In genomic region chr2:200320344-200320743, GRCh38 we compare ENCODE assay signal across 14 cellular contexts. TPM values are rescaled to one million over a fixed set of nuclear protein-coding genes. Genes with fewer than 3 reads are reported as not detected.
DNase-seq lines count a peak whose midpoint lies in the region; ATAC-seq, FAIRE-seq and TF ChIP-seq lines count a peak whose summit lies in the region.
"Had no signal": no experiment of that assay in that cellular context is flagged by ENCODE, and none has a peak within 500 bp of the region (broad histone marks: within the 10 kb centered on the region; RNA-seq: fewer than 3 reads in every experiment).

No MANE protein-coding gene starts in this region.

- CTCF ChIA-PET in SK-N-SH (lab: Yijun Ruan, JAX): interaction anchor here (0.9 to 1.0 kb wide), 2 partner anchors 12 to 151 kb away, joined by 3 to 5 read pairs; no protein-coding TSS in a partner anchor
- CTCF ChIA-PET in HepG2 (lab: Yijun Ruan, JAX; ENCODE audit: low intra/inter-chr PET ratio, low total read pairs): no interaction called here

- H3K4me2 ChIP-seq in SK-N-SH: peak overlapping the region; percentile 61; the same call in 1 of the 2 replicates
- H3K4me2 ChIP-seq in HepG2 (ENCODE audit: low read depth, low read length): peak overlapping the region; percentile 74

- no peak for DNase-seq in SK-N-SH
- no peak for DNase-seq in body of pancreas
- DNase-seq in HepG2 (ENCODE audit: low spot score): peak; percentile 66
- DNase-seq in CD14-positive monocyte (ENCODE audit: low spot score): no peak
- DNase-seq in ecto neural progenitor cell (ENCODE audit: low spot score): no peak
- DNase-seq: activated CD4-positive, alpha-beta T cell treated with anti-CD3 and anti-CD28 coated beads for 1 hour; activated CD8-positive, alpha-beta memory T cell treated with anti-CD3 and anti-CD28 coated beads, Interleukin-2, amount 50 U/mL, for 48 hours; COR-L47; NCI-H2081 treated with DMSO at 0.1 percent for 48 hours; stimulated activated CD4-positive, alpha-beta T cell treated with anti-CD3 and anti-CD28 coated beads, Interleukin-12 subunit alpha, Interleukin-12 subunit beta, amount 100 ng/mL, for 4 hours had no signal

- H3K9ac ChIP-seq in SK-N-SH: no peak overlapping the region
- H3K9ac ChIP-seq in HepG2 (ENCODE audit: insufficient read depth, low read depth, low read length): peak overlapping the region; percentile 45
- H3K9ac ChIP-seq in subcutaneous abdominal adipose tissue (ENCODE audit: low read length in 5 of 5): no peak overlapping the region

- H3K9me3 ChIP-seq in SK-N-SH (no peaks in the 10 kb centered on the region), body of pancreas (no peaks in the 10 kb centered on the region), HepG2 (ENCODE audit: low read length) (no peaks in the 10 kb centered on the region), subcutaneous abdominal adipose tissue (ENCODE audit: control insufficient read depth in 5 of 5, low read length in 5 of 5) (no peaks in the 10 kb centered on the region)

- FAIRE-seq in HepG2 (lab: Jason Lieb, UNC): no peak

- H3K27ac ChIP-seq in SK-N-SH (ENCODE audit: low read depth in 2 of 2, low read length in 1 of 2) (peak overlapping the region in 1 of 2 experiments; percentile 64; a peak in 2 of 4 replicates), body of pancreas (peak overlapping the region; percentile 48 to 79 (median 62)), HepG2 (ENCODE audit: extremely low read length, insufficient read depth, low read length) (peak overlapping the region; percentile 90), subcutaneous abdominal adipose tissue (ENCODE audit: low read depth, low read length) (peak overlapping the region; percentile 14)

- H2AFZ ChIP-seq in SK-N-SH (ENCODE audit: low read depth) (no peak overlapping the region), HepG2 (ENCODE audit: low read length) (no peak overlapping the region)

- H3K4me1 ChIP-seq in SK-N-SH (ENCODE audit: control insufficient read depth in 1 of 2, insufficient read depth in 2 of 2, low read depth in 1 of 2, low read length in 1 of 2): peaks cover 0 to 22% of the 10 kb centered on the region in 2 experiments; a peak in 3 of 4 replicates
- H3K4me1 ChIP-seq in body of pancreas: peaks cover 30% of the 10 kb centered on the region
- H3K4me1 ChIP-seq in HepG2 (ENCODE audit: insufficient read depth, low read length): peaks cover 93% of the 10 kb centered on the region
- H3K4me1 ChIP-seq in subcutaneous abdominal adipose tissue (ENCODE audit: control insufficient read depth in 5 of 5, insufficient read depth in 5 of 5, low read length in 5 of 5): peaks cover 0 to 56% (median 36%) of the 10 kb centered on the region in 5 donors

- H4K20me1 ChIP-seq in SK-N-SH (ENCODE audit: insufficient read depth) (peaks cover 58% of the 10 kb centered on the region), HepG2 (ENCODE audit: insufficient read depth, low read length) (peaks cover 19% of the 10 kb centered on the region)

- TF ChIP-seq POLR2A in body of pancreas (IDR thresholded peaks at IDR 0.05) (no peak), HepG2 (IDR thresholded peaks at IDR 0.05; ENCODE audit: insufficient read depth in 1 of 2, low read depth in 2 of 2, low read length in 2 of 2) (no peak)

- H3K4me1 Mint-ChIP-seq in CD14-positive monocyte: peaks cover 5% of the 10 kb centered on the region

- POLR2A ChIA-PET in SK-N-SH (lab: Yijun Ruan, JAX): no interaction called here
- POLR2A ChIA-PET in HepG2 (lab: Yijun Ruan, JAX): interaction anchor here (1.0 to 5.2 kb wide), 11 partner anchors 8 to 544 kb away, joined by 3 to 187 read pairs (median 4); partner anchors contain the start of genes CLK1 and SPATS2L

- 91% methylated on average over 2 of the region's 2 CpGs for WGBS in SK-N-SH (ENCODE audit: low lambda C conversion rate)
- WGBS in body of pancreas, 2 donors: 53 to 66% methylated on average over 2 of the region's 2 CpGs
- WGBS in HepG2 (ENCODE audit: low lambda C conversion rate): 47% methylated on average over 2 of the region's 2 CpGs

- no peaks in the 10 kb centered on the region for H3K36me3 ChIP-seq in SK-N-SH (replicated peaks in 1 of 2; ENCODE audit: control insufficient read depth in 1 of 2, insufficient read depth in 2 of 2, low read length in 1 of 2)
- no peaks in the 10 kb centered on the region for H3K36me3 ChIP-seq in body of pancreas (replicated peaks in 1 of 2; ENCODE audit: insufficient read depth in 1 of 2, low read depth in 2 of 2)
- peaks cover 1 to 4% of the 10 kb centered on the region in 2 experiments; a peak in 3 of 5 replicates for H3K36me3 ChIP-seq in HepG2 (replicated peaks in 1 of 2; ENCODE audit: control insufficient read depth in 1 of 2, insufficient read depth in 2 of 2, low read length in 2 of 2)
- no peaks in the 10 kb centered on the region for H3K36me3 ChIP-seq in subcutaneous abdominal adipose tissue (ENCODE audit: control insufficient read depth in 5 of 5, insufficient read depth in 5 of 5, low read length in 5 of 5)

- in situ Hi-C loops in HepG2 (cut with HindIII; ENCODE audit: extremely low pct_ligation_motif_present, low pct_unique_long_range_greater_than_20kb): no loop called here

- no TSS peak for BruUV-seq in HepG2 (replicated peaks; lab: Mats Ljungman, UMichigan)

- ATAC-seq in SK-N-SH treated with all-trans-retinoic acid at 6 μM for 48 hours (no peak), body of pancreas (no peak), HepG2 (peak; percentile 24), GM19455 (IDR thresholded peaks at IDR 0.05; ENCODE audit: unreplicated experiment) (no peak)

- TF ChIP-seq RAD21 in SK-N-SH (IDR thresholded peaks at IDR 0.05; ENCODE audit: low read length) (no peak), HepG2 (CRISPR knock-in tag; IDR thresholded peaks at IDR 0.05) (no peak)

- no peaks in the 10 kb centered on the region for H3K9me2 ChIP-seq in SK-N-SH

- intact Hi-C loops in body of pancreas (cut with DNase I): no loop called here
- intact Hi-C loops in HepG2 (cut with micrococcal nuclease; ENCODE audit: unreplicated experiment): loop anchor here (1.0 kb wide), 3 partner anchors 14 to 243 kb away; partner anchors contain the start of gene SPATS2L
- intact Hi-C loops in CD14-positive monocyte (cut with micrococcal nuclease): no loop called here

- peaks cover 0 to 1% (median 0%) of the 10 kb centered on the region in 3 donors for H3K27me3 Mint-ChIP-seq in CD14-positive monocyte (ENCODE audit: low read depth in 3 of 3)

- no peak overlapping the region for H3K4me3 Mint-ChIP-seq in CD14-positive monocyte
- H3K4me3 Mint-ChIP-seq: activated naive CD8-positive, alpha-beta T cell had no signal

- TF ChIP-seq CTCF in SK-N-SH (IDR thresholded peaks at IDR 0.05) (no peak), body of pancreas (IDR thresholded peaks at IDR 0.05) (no peak), HepG2 (CRISPR knock-in tag; IDR thresholded peaks at IDR 0.05) (no peak), CD14-positive monocyte (IDR thresholded peaks at IDR 0.05) (no peak)

- H3K27ac Mint-ChIP-seq in CD14-positive monocyte: no peak overlapping the region
- H3K27ac Mint-ChIP-seq: activated naive CD8-positive, alpha-beta T cell had no signal

- no peak for TF ChIP-seq EP300 in SK-N-SH (IDR thresholded peaks at IDR 0.05; ENCODE audit: borderline replicate concordance in 1 of 2, low read depth in 1 of 2, low read length in 1 of 2)
- TF ChIP-seq EP300 in HepG2 (IDR thresholded peaks at IDR 0.05; ENCODE audit: low read depth in 2 of 2, low read length in 2 of 2): no peak
- TF ChIP-seq EP300 in HepG2 (CRISPR knock-in tag; IDR thresholded peaks at IDR 0.05; ENCODE audit: borderline replicate concordance): no peak

- no peaks in the 10 kb centered on the region for H3K27me3 ChIP-seq in SK-N-SH (ENCODE audit: insufficient read depth)
- H3K27me3 ChIP-seq in body of pancreas: no peaks in the 10 kb centered on the region
- H3K27me3 ChIP-seq in HepG2 (ENCODE audit: control insufficient read depth in 1 of 2, insufficient read depth in 2 of 2, low read length in 2 of 2): no peaks in the 10 kb centered on the region
- H3K27me3 ChIP-seq in subcutaneous abdominal adipose tissue (ENCODE audit: control insufficient read depth in 5 of 5, insufficient read depth in 4 of 5, low read length in 5 of 5): no peaks in the 10 kb centered on the region

- H3K9me3 Mint-ChIP-seq in CD14-positive monocyte: no peaks in the 10 kb centered on the region

- no peak overlapping the region for H3K4me3 ChIP-seq in SK-N-SH (ENCODE audit: low read depth in 2 of 2, low read length in 1 of 2)
- no peak overlapping the region for H3K4me3 ChIP-seq in body of pancreas
- H3K4me3 ChIP-seq in HepG2 (replicated peaks in 1 of 3; ENCODE audit: insufficient read depth in 1 of 3, low read depth in 2 of 3, low read length in 3 of 3): peak overlapping the region in 1 of 3 experiments; percentile 35; a peak in 1 of 6 replicates
- H3K4me3 ChIP-seq in subcutaneous abdominal adipose tissue (ENCODE audit: low read depth in 1 of 5, low read length in 5 of 5): no peak overlapping the region

- H3K79me2 ChIP-seq in SK-N-SH (ENCODE audit: insufficient read depth) (peaks cover 100% of the 10 kb centered on the region), HepG2 (ENCODE audit: insufficient read depth, low read length) (peaks cover 93% of the 10 kb centered on the region)

- peaks cover 10% of the 10 kb centered on the region for H3F3A ChIP-seq in SK-N-SH (replicated peaks; ENCODE audit: insufficient read depth)

- H3K36me3 Mint-ChIP-seq in CD14-positive monocyte: no peaks in the 10 kb centered on the region
- H3K36me3 Mint-ChIP-seq: activated naive CD8-positive, alpha-beta T cell had no signal

RNA-seq across cellular contexts. Expression of gene SPATS2L, which starts 13.9 kb away (rescaled TPM):
- polyA plus RNA-seq in SK-N-SH (2012; rRNA removed): 77.7 and 86.8 TPM in 2 replicates
- polyA plus RNA-seq in SK-N-SH (2012; cell fraction: cytosol; rRNA removed): 88.6 and 91.1 TPM in 2 replicates
- 42.9 and 50.4 TPM in 2 replicates for polyA plus RNA-seq in SK-N-SH (2012; cell fraction: nucleus; rRNA removed)
- 10 to 100 TPM; 39.2 to 49.8 TPM for total RNA-seq in body of pancreas
- 154 and 165 TPM in 2 replicates for total RNA-seq in HepG2 (2016; rRNA removed; fragmentation: Illumina TruSeq; extraction: Trizol)
- 81.5 and 81.6 TPM in 2 replicates for total RNA-seq in HepG2 (2016; cell fraction: cytosol; rRNA removed; fragmentation: Illumina TruSeq; extraction: Trizol; ENCODE audit: low read depth)
- total RNA-seq in HepG2 (2016; cell fraction: insoluble cytoplasmic fraction; rRNA removed; fragmentation: Illumina TruSeq; extraction: Trizol): 151 and 153 TPM in 2 replicates
- 160 and 169 TPM in 2 replicates for total RNA-seq in HepG2 (2016; cell fraction: membrane; rRNA removed; fragmentation: Illumina TruSeq; extraction: Trizol)
- total RNA-seq in HepG2 (2016; cell fraction: nucleus; rRNA removed; fragmentation: Illumina TruSeq; extraction: Trizol): 110 and 114 TPM in 2 replicates
- polyA plus RNA-seq in HepG2 (2011; rRNA removed): 180 and 212 TPM in 2 replicates
- polyA plus RNA-seq in HepG2 (2011; cell fraction: cytosol; rRNA removed): 161 and 177 TPM in 2 replicates
- 71.8 and 89.4 TPM in 2 replicates for polyA plus RNA-seq in HepG2 (2011; cell fraction: nucleus; rRNA removed)
- polyA plus RNA-seq in HepG2 (2012): 134 and 184 TPM in 2 replicates
- 102 and 115 TPM in 2 replicates for polyA plus RNA-seq in HepG2 (2016; cell fraction: cytosol; fragmentation: Illumina TruSeq; extraction: Trizol; ENCODE audit: low read depth)
- 213 and 235 TPM in 2 replicates for polyA plus RNA-seq in HepG2 (2016; cell fraction: insoluble cytoplasmic fraction; fragmentation: Illumina TruSeq; extraction: Trizol; ENCODE audit: low read depth)
- polyA plus RNA-seq in HepG2 (2016; cell fraction: membrane; fragmentation: Illumina TruSeq; extraction: Trizol; ENCODE audit: low read depth): 179 and 180 TPM in 2 replicates
- polyA plus RNA-seq in HepG2 (2016; cell fraction: nucleus; fragmentation: Illumina TruSeq; extraction: Trizol; ENCODE audit: insufficient read depth, low read depth): 145 and 148 TPM in 2 replicates
- polyA minus RNA-seq in HepG2 (2011; rRNA and poly(A)+ RNA removed; ENCODE audit: low replicate concordance): 28.4 and 78.1 TPM in 2 replicates
- polyA minus RNA-seq in HepG2 (2011; cell fraction: cytosol; rRNA and poly(A)+ RNA removed): 121 and 126 TPM in 2 replicates
- polyA minus RNA-seq in HepG2 (2011; cell fraction: nucleus; rRNA and poly(A)+ RNA removed): 287 and 295 TPM in 2 replicates
- 1 to 10 TPM; 2.7 to 3.2 TPM for polyA plus RNA-seq in CD14-positive monocyte

Comparison
In these comparisons a context has a peak if more than half of its experiments do, and no peak if none do; other contexts are left out.
1. RNA of gene SPATS2L, which starts 13.9 kb away (polyA plus RNA-seq): 71.8 to 235 TPM in HepG2 and 42.9 to 91.1 TPM in SK-N-SH; 2.7 to 3.2 TPM in CD14-positive monocyte; every median in the first group is over 10 times any median in the second.
2. Of the 25 proteins assayed by ChIP-seq in both HepG2 and SK-N-SH: peak only in HepG2: FOSL2; only in SK-N-SH: none; in both: none; in neither: 24.